Comparison of ENCODE assay signal across 8 cellular contexts in genomic region chr2:71226391-71226964, GRCh38. TPM values are rescaled to one million over a fixed set of nuclear protein-coding genes. Genes with fewer than 3 reads are reported as not detected.
DNase-seq lines count a peak whose midpoint lies in the region; ATAC-seq and TF ChIP-seq lines count a peak whose summit lies in the region.

No MANE protein-coding gene starts in this region.

- 0% methylated on average over 7 of the region's 46 CpGs for WGBS in SK-N-SH (ENCODE audit: low lambda C conversion rate)

- no peaks in the 10 kb centered on the region for H3K9me3 ChIP-seq in HUES48 (ENCODE audit: control insufficient read depth, insufficient read depth, low read length)
- no peaks in the 10 kb centered on the region for H3K9me3 ChIP-seq in SK-N-SH

- TF ChIP-seq EP300 in SK-N-SH (IDR thresholded peaks at IDR 0.05; ENCODE audit: borderline replicate concordance in 1 of 2, low read depth in 1 of 2, low read length in 1 of 2): no peak

- DNase-seq in Ammon's horn (ENCODE audit: low spot score) (peak; percentile 32), SK-N-SH (peak; percentile 47), cerebellum (ENCODE audit: low spot score) (peak; percentile 14), left lobe of liver (ENCODE audit: low spot score) (peak; percentile 61), HCEC 1CT (no peak)
- DNase-seq in stimulated activated CD8-positive, alpha-beta memory T cell treated with anti-CD3 and anti-CD28 coated beads, Interleukin-4, amount 100 ng/mL, for 24 hours (ENCODE audit: low read depth): peak; percentile 5

- H3K4me2 ChIP-seq in SK-N-SH: peak overlapping the region; percentile 92

- H3K9ac ChIP-seq in HUES48 (ENCODE audit: low read depth, low read length): peak overlapping the region; percentile 39
- H3K9ac ChIP-seq in SK-N-SH: peak overlapping the region; percentile 53

- H3K27me3 ChIP-seq in HUES48 (ENCODE audit: control insufficient read depth, insufficient read depth, low read length) (no peaks in the 10 kb centered on the region), SK-N-SH (ENCODE audit: insufficient read depth) (no peaks in the 10 kb centered on the region)

- no peaks in the 10 kb centered on the region for H4K20me1 ChIP-seq in SK-N-SH (ENCODE audit: insufficient read depth)

- peaks cover 3% of the 10 kb centered on the region for H3F3A ChIP-seq in SK-N-SH (replicated peaks; ENCODE audit: insufficient read depth)

- no peaks in the 10 kb centered on the region for H3K36me3 ChIP-seq in HUES48 (ENCODE audit: control insufficient read depth, insufficient read depth, low read length)
- H3K36me3 ChIP-seq in SK-N-SH (replicated peaks in 1 of 2; ENCODE audit: control insufficient read depth in 1 of 2, insufficient read depth in 2 of 2, low read length in 1 of 2): no peaks in the 10 kb centered on the region

- POLR2A ChIA-PET in SK-N-SH (lab: Yijun Ruan, JAX): interaction anchor here (0.6 to 0.8 kb wide), 2 partner anchors 95 to 106 kb away, joined by 3 read pairs; no protein-coding TSS in a partner anchor

- H3K9me2 ChIP-seq in SK-N-SH: no peaks in the 10 kb centered on the region

- no peaks in the 10 kb centered on the region for H3K4me1 ChIP-seq in HUES48 (ENCODE audit: control insufficient read depth, insufficient read depth, low read length)
- H3K4me1 ChIP-seq in SK-N-SH (ENCODE audit: control insufficient read depth in 1 of 2, insufficient read depth in 2 of 2, low read depth in 1 of 2, low read length in 1 of 2): peaks cover 0 to 4% of the 10 kb centered on the region in 2 experiments; a peak in 1 of 4 replicates

- H2AFZ ChIP-seq in SK-N-SH (ENCODE audit: low read depth): peak overlapping the region; percentile 99

- TF ChIP-seq CTCF in SK-N-SH (IDR thresholded peaks at IDR 0.05): no peak

- peak; percentile 10 for ATAC-seq in GM19397 (IDR thresholded peaks at IDR 0.05; ENCODE audit: unreplicated experiment)
- peak; percentile 34 for ATAC-seq in left lobe of liver

- TF ChIP-seq RAD21 in SK-N-SH (IDR thresholded peaks at IDR 0.05; ENCODE audit: low read length): no peak

- H3K27ac ChIP-seq in HUES48 (ENCODE audit: low read depth, low read length) (peak overlapping the region; percentile 69), SK-N-SH (ENCODE audit: low read depth in 2 of 2, low read length in 1 of 2) (peak overlapping the region in 1 of 2 experiments; percentile 17; a peak in 1 of 4 replicates)

- CTCF ChIA-PET in SK-N-SH (lab: Yijun Ruan, JAX): interaction anchor here (1.0 to 3.1 kb wide), 8 partner anchors 13 to 284 kb away, joined by 3 to 15 read pairs (median 6); partner anchors contain the start of gene ZNF638

- no peaks in the 10 kb centered on the region for H3K79me2 ChIP-seq in SK-N-SH (ENCODE audit: insufficient read depth)

- H3K4me3 ChIP-seq in HUES48 (ENCODE audit: low read depth, low read length): peak overlapping the region; percentile 82
- H3K4me3 ChIP-seq in SK-N-SH (ENCODE audit: low read depth in 2 of 2, low read length in 1 of 2): peak overlapping the region; percentile 80 to 90

TF ChIP-seq in SK-N-SH, 30 proteins besides CTCF, POLR2A, EP300 and RAD21:
- TF ChIP-seq TAF1 (IDR thresholded peaks at IDR 0.05; ENCODE audit: borderline replicate concordance, low read depth, low read length) (no peak), POLR2AphosphoS5 (IDR thresholded peaks at IDR 0.05; ENCODE audit: low read depth, low read length) (no peak), GATA2 (CRISPR knock-in tag; IDR thresholded peaks at IDR 0.05) (no peak), REST (IDR thresholded peaks at IDR 0.05; ENCODE audit: low read depth, low read length) (no peak)

RNA-seq across cellular contexts. Expression of gene PAIP2B, which starts 0.4 kb away (rescaled TPM):
- 0.20 and 0.23 TPM in 2 replicates for polyA plus RNA-seq in SK-N-SH (2012; rRNA removed)
- 0.38 and 0.40 TPM in 2 replicates for polyA plus RNA-seq in SK-N-SH (2012; cell fraction: cytosol; rRNA removed)
- 0.08 and 0.14 TPM in 2 replicates for polyA plus RNA-seq in SK-N-SH (2012; cell fraction: nucleus; rRNA removed)
- 17.3 TPM for total RNA-seq in cerebellum
- 26.8 TPM for total RNA-seq in left lobe of liver
